ENCODE assay signal across 9 cellular contexts in genomic region chr13:40026174-40026585, GRCh38.
DNase-seq lines count a peak whose midpoint lies in the region; ATAC-seq, FAIRE-seq and TF ChIP-seq lines count a peak whose summit lies in the region.
"Had no signal": no experiment of that assay in that cellular context is flagged by ENCODE, and none has a peak within 500 bp of the region (broad histone marks: within the 10 kb centered on the region; RNA-seq: fewer than 3 reads in every experiment).

No MANE protein-coding gene starts in this region.

- FAIRE-seq in GM12891 (lab: Jason Lieb, UNC), result peak; percentile 91

- H3K4me1 ChIP-seq in heart right ventricle, result no peaks in the 10 kb centered on the region

- H3K27me3 Mint-ChIP-seq in T-helper 1 cell treated with Interleukin-12 subunit alpha and Interleukin-12 subunit beta and Interleukin-4 antibody, amounts not matched to agents 30 μg/mL and 1 μg/mL, for 36 hours (ENCODE audit: low read depth), result peaks cover 51% of the 10 kb centered on the region
- H3K27me3 Mint-ChIP-seq in glutamatergic neuron (ENCODE audit: unreplicated experiment), result no peaks in the 10 kb centered on the region

- no peak for TF ChIP-seq POLR2A in GM12891 (IDR thresholded peaks at IDR 0.05; ENCODE audit: low read depth, low read length)

- DNase-seq in GM12891 (ENCODE audit: insufficient read length, low spot score) (peak; percentile 14), fibroblast of mammary gland (ENCODE audit: low read depth) (peak; percentile 42), CD1c-positive myeloid dendritic cell (ENCODE audit: extremely low spot score) (no peak), glutamatergic neuron (no peak), heart right ventricle (no peak), NCI-H748 treated with DMSO at 0.1 percent for 48 hours (lab: John Stamatoyannopoulos, UW) (no peak)
- DNase-seq: DND-41 had no signal

- ATAC-seq in HG02610 (IDR thresholded peaks at IDR 0.05; ENCODE audit: unreplicated experiment) (peak; percentile 90), heart right ventricle (no peak)

- peak overlapping the region; percentile 40 for H3K4me3 Mint-ChIP-seq in T-helper 1 cell treated with Interleukin-12 subunit alpha and Interleukin-12 subunit beta and Interleukin-4 antibody, amounts not matched to agents 30 μg/mL and 1 μg/mL, for 36 hours
- H3K4me3 Mint-ChIP-seq in glutamatergic neuron (ENCODE audit: unreplicated experiment), result no peak overlapping the region

- peaks cover 2% of the 10 kb centered on the region for H3K36me3 Mint-ChIP-seq in T-helper 1 cell treated with Interleukin-12 subunit alpha and Interleukin-12 subunit beta and Interleukin-4 antibody, amounts not matched to agents 30 μg/mL and 1 μg/mL, for 36 hours (ENCODE audit: low read depth)
- no peaks in the 10 kb centered on the region for H3K36me3 Mint-ChIP-seq in glutamatergic neuron (ENCODE audit: unreplicated experiment)

- no peak for TF ChIP-seq CTCF in fibroblast of mammary gland (conservative IDR thresholded peaks at IDR 0.05; ENCODE audit: control insufficient read depth, insufficient read depth, low read depth, low read length)
- TF ChIP-seq CTCF in glutamatergic neuron (IDR thresholded peaks at IDR 0.05; ENCODE audit: partially characterized antibody, unreplicated experiment), result no peak
- no peak for TF ChIP-seq CTCF in heart right ventricle (IDR thresholded peaks at IDR 0.05)

- H3K27ac ChIP-seq in heart right ventricle, result no peak overlapping the region

- peak overlapping the region; percentile 57 for H3K27ac Mint-ChIP-seq in T-helper 1 cell treated with Interleukin-12 subunit alpha and Interleukin-12 subunit beta and Interleukin-4 antibody, amounts not matched to agents 30 μg/mL and 1 μg/mL, for 36 hours
- no peak overlapping the region for H3K27ac Mint-ChIP-seq in glutamatergic neuron (ENCODE audit: unreplicated experiment)

- 89% methylated on average over 5 of the region's 5 CpGs for WGBS in heart right ventricle, 2 donors

- H3K9me3 Mint-ChIP-seq in T-helper 1 cell treated with Interleukin-12 subunit alpha and Interleukin-12 subunit beta and Interleukin-4 antibody, amounts not matched to agents 30 μg/mL and 1 μg/mL, for 36 hours, result peaks cover 3% of the 10 kb centered on the region
- H3K9me3 Mint-ChIP-seq in glutamatergic neuron (ENCODE audit: unreplicated experiment), result no peaks in the 10 kb centered on the region

- H3K9me3 ChIP-seq in heart right ventricle, result peaks cover 0 to 10% (median 0%) of the 10 kb centered on the region in 11 donors

- intact Hi-C loops in heart right ventricle (cut with DNase I), result no loop called here

- no peak overlapping the region for H3K4me3 ChIP-seq in fibroblast of mammary gland (ENCODE audit: control insufficient read depth, low read depth, low read length)
- no peak overlapping the region for H3K4me3 ChIP-seq in heart right ventricle

- H3K36me3 ChIP-seq in heart right ventricle, result no peaks in the 10 kb centered on the region

- H3K27me3 ChIP-seq in heart right ventricle, result no peaks in the 10 kb centered on the region

- H3K4me1 Mint-ChIP-seq in T-helper 1 cell treated with Interleukin-12 subunit alpha and Interleukin-12 subunit beta and Interleukin-4 antibody, amounts not matched to agents 30 μg/mL and 1 μg/mL, for 36 hours (ENCODE audit: low read depth), result peaks cover 31% of the 10 kb centered on the region
- no peaks in the 10 kb centered on the region for H3K4me1 Mint-ChIP-seq in glutamatergic neuron (ENCODE audit: low read depth, unreplicated experiment)

TF ChIP-seq in GM12891, 5 proteins besides CTCF, POLR2A, EP300 and RAD21:
- TF ChIP-seq PAX5 (IDR thresholded peaks at IDR 0.05; ENCODE audit: insufficient read depth, low read length, severe bottlenecking) (no peak), SPI1 (IDR thresholded peaks at IDR 0.05; ENCODE audit: low read depth, low read length) (0 out of 2 replicates have a peak, but pooled peaks have one; percentile 20), TAF1 (IDR thresholded peaks at IDR 0.05; ENCODE audit: low read depth, low read length) (0 out of 2 replicates have a peak, but pooled peaks have one; percentile 17), POU2F2 (IDR thresholded peaks at IDR 0.05; ENCODE audit: low read depth, low read length) (peak; percentile 94)

Comparison
In these comparisons a context has a peak if more than half of its experiments do, and no peak if none do; other contexts are left out.
1. DNase-seq: peak in GM12891 (single experiment) and fibroblast of mammary gland (single experiment); none in CD1c-positive myeloid dendritic cell (single experiment), glutamatergic neuron (single experiment), heart right ventricle (0 of 2) and NCI-H748 treated with DMSO at 0.1 percent for 48 hours (single experiment).